In the genomic region with DNA sequence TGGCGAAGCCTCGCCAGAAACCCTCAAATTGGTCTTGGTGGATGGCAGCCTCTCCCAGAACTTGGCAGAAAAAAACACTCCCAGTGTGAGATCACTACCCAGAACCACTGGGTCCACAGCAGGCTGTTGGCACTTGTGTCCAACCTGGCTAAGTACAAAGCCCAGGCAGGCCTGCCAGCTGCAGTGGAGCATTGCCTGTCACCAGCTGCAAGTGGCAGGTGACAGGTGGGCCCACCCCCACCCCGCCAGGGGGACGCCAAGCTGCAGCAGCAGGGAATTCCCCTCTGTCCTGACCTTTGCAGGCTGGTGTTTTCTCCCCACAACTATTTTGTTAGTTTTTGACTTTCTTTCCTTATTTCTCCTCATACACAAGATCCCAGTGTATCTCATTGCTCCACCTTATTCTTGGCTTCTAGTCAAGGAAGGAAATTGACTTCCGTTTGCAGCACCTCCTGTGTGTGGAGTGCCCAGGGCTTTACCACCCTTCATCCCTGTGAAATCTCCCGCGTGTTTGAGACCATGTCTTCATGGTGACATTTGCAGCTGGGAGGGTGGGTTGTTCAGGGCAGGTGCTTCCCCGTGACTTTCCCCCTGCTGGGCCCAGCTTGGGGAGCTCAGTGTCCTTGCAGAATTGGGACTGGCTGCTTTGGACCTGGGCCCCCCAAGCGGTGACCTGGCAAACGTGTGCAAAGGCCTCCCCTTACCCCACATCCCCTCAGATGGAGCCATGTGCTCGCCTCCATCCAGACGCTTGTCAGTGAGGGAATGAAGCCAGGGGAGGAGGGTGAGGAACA, we compare ENCODE assay signal across 15 cellular contexts.
A peak's percentile ranks its signal among the peaks of the same experiment; 100 is the strongest.
DNase-seq lines count a peak whose midpoint lies in the region; ATAC-seq and TF ChIP-seq lines count a peak whose summit lies in the region.
"Had no signal": no experiment of that assay in that cellular context is flagged by ENCODE, and none has a peak within 500 bp of the region (broad histone marks: within the 10 kb centered on the region; RNA-seq: fewer than 3 reads in every experiment).

No MANE protein-coding gene starts in this region.

- CTCF ChIA-PET in activated CD8-positive, alpha-beta memory T cell treated with anti-CD3 and anti-CD28 coated beads, Interleukin-2, amount 10 ng/mL, durations not matched to agents 7 days and 5 days (lab: Charles Lee): no interaction called here
- CTCF ChIA-PET in activated B cell treated with CpG ODN at 0.5 μM for 24 hours (lab: Charles Lee): interaction anchor here (0.9 kb wide), 1 partner anchor 333 kb away, joined by 3 read pairs; a partner anchor contains a TSS

- DNase-seq in activated CD8-positive, alpha-beta memory T cell treated with anti-CD3 and anti-CD28 coated beads, Interleukin-2, amount 50 U/mL, for 4 hours: peak; percentile 26
- no peak for DNase-seq in activated CD8-positive, alpha-beta memory T cell treated with anti-CD3 and anti-CD28 coated beads, Interleukin-2, amount 10 ng/mL, durations not matched to agents 7 days and 5 days
- DNase-seq in NCI-H2029 treated with DMSO at 0.1 percent for 48 hours (lab: John Stamatoyannopoulos, UW): peak; percentile 47
- DNase-seq in activated B cell treated with CpG ODN at 0.5 μM for 24 hours: peak; percentile 32
- no peak for DNase-seq in progenitor cell of endocrine pancreas (ENCODE audit: low spot score, unreplicated experiment)
- DNase-seq in H7: no peak
- no peak for DNase-seq in NCI-H82 treated with DMSO at 0.1 percent for 48 hours (lab: John Stamatoyannopoulos, UW; ENCODE audit: unreplicated experiment)
- DNase-seq: activated CD4-positive, alpha-beta T cell treated with anti-CD3 and anti-CD28 coated beads, Interleukin-2, amount 50 U/mL, for 48 hours; NCI-H1048; nephron progenitor cell had no signal

- peaks cover 9% of the 10 kb centered on the region for H3K4me1 Mint-ChIP-seq in activated CD8-positive, alpha-beta memory T cell treated with anti-CD3 and anti-CD28 coated beads, Interleukin-2, amount 10 ng/mL, durations not matched to agents 7 days and 5 days
- H3K4me1 Mint-ChIP-seq in activated B cell treated with CpG ODN at 0.5 μM for 24 hours: peaks cover 44% of the 10 kb centered on the region
- no peaks in the 10 kb centered on the region for H3K4me1 Mint-ChIP-seq in progenitor cell of endocrine pancreas (ENCODE audit: low read depth)

- TF ChIP-seq CTCF in activated B cell treated with CpG ODN at 0.5 μM for 24 hours (IDR thresholded peaks at IDR 0.05) (no peak), progenitor cell of endocrine pancreas (IDR thresholded peaks at IDR 0.05; ENCODE audit: unreplicated experiment) (no peak)

- H3K27me3 Mint-ChIP-seq in activated CD8-positive, alpha-beta memory T cell treated with anti-CD3 and anti-CD28 coated beads, Interleukin-2, amount 10 ng/mL, durations not matched to agents 7 days and 5 days: no peaks in the 10 kb centered on the region
- H3K27me3 Mint-ChIP-seq in activated B cell treated with CpG ODN at 0.5 μM for 24 hours (no peaks in the 10 kb centered on the region), progenitor cell of endocrine pancreas (peaks cover 4% of the 10 kb centered on the region)

- no peak for ATAC-seq in activated CD8-positive, alpha-beta memory T cell treated with anti-CD3 and anti-CD28 coated beads, Interleukin-2, amount 10 ng/mL, durations not matched to agents 7 days and 5 days
- peak; percentile 73 for ATAC-seq in activated B cell treated with CpG ODN at 0.5 μM for 24 hours (ENCODE audit: low read depth)
- no peak for ATAC-seq in GM18519 (IDR thresholded peaks at IDR 0.05; ENCODE audit: low FRiP score, unreplicated experiment)
- ATAC-seq: Panc1 had no signal

- H3K4me3 ChIP-seq in H7 (ENCODE audit: insufficient read depth, low read depth, low read length): no peak overlapping the region
- H3K4me3 ChIP-seq: breast epithelium, esophagus muscularis mucosa had no signal

- H3K4me3 Mint-ChIP-seq in activated CD8-positive, alpha-beta memory T cell treated with anti-CD3 and anti-CD28 coated beads, Interleukin-2, amount 10 ng/mL, durations not matched to agents 7 days and 5 days: no peak overlapping the region
- peak overlapping the region; percentile 29 for H3K4me3 Mint-ChIP-seq in activated B cell treated with CpG ODN at 0.5 μM for 24 hours
- no peak overlapping the region for H3K4me3 Mint-ChIP-seq in progenitor cell of endocrine pancreas (ENCODE audit: low read depth)
- H3K4me3 Mint-ChIP-seq: nephron progenitor cell had no signal

- no peak overlapping the region for H3K27ac Mint-ChIP-seq in activated CD8-positive, alpha-beta memory T cell treated with anti-CD3 and anti-CD28 coated beads, Interleukin-2, amount 10 ng/mL, durations not matched to agents 7 days and 5 days
- H3K27ac Mint-ChIP-seq in activated B cell treated with CpG ODN at 0.5 μM for 24 hours: peak overlapping the region; percentile 31
- peak overlapping the region; percentile 74 for H3K27ac Mint-ChIP-seq in progenitor cell of endocrine pancreas
- H3K27ac Mint-ChIP-seq: IgD-negative memory B cell, nephron progenitor cell had no signal

- H3K36me3 ChIP-seq in H7 (replicated peaks; ENCODE audit: control insufficient read depth, insufficient read depth, low read length): no peaks in the 10 kb centered on the region
- H3K36me3 ChIP-seq: breast epithelium, esophagus muscularis mucosa had no signal

- H3K36me3 Mint-ChIP-seq in activated CD8-positive, alpha-beta memory T cell treated with anti-CD3 and anti-CD28 coated beads, Interleukin-2, amount 10 ng/mL, durations not matched to agents 7 days and 5 days: no peaks in the 10 kb centered on the region
- H3K36me3 Mint-ChIP-seq in activated B cell treated with CpG ODN at 0.5 μM for 24 hours (ENCODE audit: low read depth) (no peaks in the 10 kb centered on the region), progenitor cell of endocrine pancreas (ENCODE audit: insufficient read depth) (no peaks in the 10 kb centered on the region)
- H3K36me3 Mint-ChIP-seq: IgD-negative memory B cell had no signal

- no peaks in the 10 kb centered on the region for H3K9me3 Mint-ChIP-seq in activated CD8-positive, alpha-beta memory T cell treated with anti-CD3 and anti-CD28 coated beads, Interleukin-2, amount 10 ng/mL, durations not matched to agents 7 days and 5 days (ENCODE audit: low read depth)
- peaks cover 3% of the 10 kb centered on the region for H3K9me3 Mint-ChIP-seq in activated B cell treated with CpG ODN at 0.5 μM for 24 hours
- no peaks in the 10 kb centered on the region for H3K9me3 Mint-ChIP-seq in progenitor cell of endocrine pancreas (ENCODE audit: low read depth)
- H3K9me3 Mint-ChIP-seq: nephron progenitor cell had no signal

- H3K27me3 ChIP-seq in H7 (ENCODE audit: control insufficient read depth, insufficient read depth, low read length): no peaks in the 10 kb centered on the region
- H3K27me3 ChIP-seq: breast epithelium had no signal

- intact Hi-C loops in activated B cell treated with CpG ODN at 0.5 μM for 24 hours (cut with micrococcal nuclease): loop anchor here (5.0 kb wide), 1 partner anchor 37 kb away; no protein-coding TSS in a partner anchor

- POLR2A ChIA-PET in activated B cell treated with CpG ODN at 0.5 μM for 24 hours (lab: Charles Lee): interaction anchor here (0.9 to 1.5 kb wide), 3 partner anchors 17 to 212 kb away, joined by 4 to 10 read pairs (median 5); no protein-coding TSS in a partner anchor

Comparison
In these comparisons a context has a peak if more than half of its experiments do, and no peak if none do; other contexts are left out.
1. DNase-seq: peak in activated CD8-positive, alpha-beta memory T cell treated with anti-CD3 and anti-CD28 coated beads, Interleukin-2, amount 50 U/mL, for 4 hours (single experiment), NCI-H2029 treated with DMSO at 0.1 percent for 48 hours (single experiment) and activated B cell treated with CpG ODN at 0.5 μM for 24 hours (single experiment); none in activated CD8-positive, alpha-beta memory T cell treated with anti-CD3 and anti-CD28 coated beads, Interleukin-2, amount 10 ng/mL, durations not matched to agents 7 days and 5 days (single experiment), progenitor cell of endocrine pancreas (single experiment), H7 (single experiment) and NCI-H82 treated with DMSO at 0.1 percent for 48 hours (single experiment).